18 cellular contexts compared by ENCODE assay signal in the genomic region with DNA sequence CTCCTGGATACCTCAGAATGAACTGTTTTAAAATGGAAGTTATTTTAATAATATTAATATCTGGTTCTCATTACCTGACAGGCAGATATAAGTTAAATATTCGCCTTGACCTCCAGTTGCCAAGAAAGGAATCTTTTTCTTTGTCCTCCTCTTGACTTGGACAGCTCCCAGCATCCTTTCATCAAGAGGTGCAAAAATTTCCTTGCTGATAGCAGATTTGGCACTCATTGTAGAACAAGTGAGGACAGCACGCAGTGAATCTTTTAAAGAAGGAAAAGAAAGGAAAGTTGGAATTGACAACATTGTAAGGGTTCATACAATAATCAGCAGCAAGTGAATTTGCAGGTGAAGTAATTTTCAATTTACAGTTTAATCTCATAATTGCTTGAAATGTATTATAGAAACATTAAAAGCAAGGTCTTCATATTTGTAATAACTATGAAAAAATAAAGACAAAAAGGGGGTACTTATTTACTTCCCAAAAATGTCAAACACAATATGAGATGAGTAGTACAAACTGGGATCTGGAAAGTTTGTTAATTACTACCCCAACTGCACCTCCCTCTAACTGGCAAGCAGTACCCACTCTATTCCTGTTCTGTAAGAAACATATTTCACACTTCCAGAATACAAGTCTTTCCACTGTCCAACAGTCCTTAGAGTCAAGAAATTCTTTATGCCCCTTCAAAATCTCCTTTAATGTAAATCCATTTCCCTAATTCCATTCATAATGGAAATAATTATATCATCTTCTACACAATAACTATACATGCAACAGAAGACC.
DNase-seq lines count a peak whose midpoint lies in the region; ATAC-seq, FAIRE-seq and TF ChIP-seq lines count a peak whose summit lies in the region.
"Had no signal": no experiment of that assay in that cellular context is flagged by ENCODE, and none has a peak within 500 bp of the region (broad histone marks: within the 10 kb centered on the region; RNA-seq: fewer than 3 reads in every experiment).

No MANE protein-coding gene starts in this region.

- H3K27ac Mint-ChIP-seq in nephron: peak overlapping the region in 2 of 3 experiments; percentile 16 to 17
- no peak overlapping the region for H3K27ac Mint-ChIP-seq in activated CD8-positive, alpha-beta memory T cell treated with anti-CD3 and anti-CD28 coated beads, Interleukin-2, amount 10 ng/mL, durations not matched to agents 7 days and 5 days
- H3K27ac Mint-ChIP-seq: CD8-positive, alpha-beta memory T cell; H9 had no signal

- H3K36me3 Mint-ChIP-seq in nephron (ENCODE audit: low read depth): no peaks in the 10 kb centered on the region
- no peaks in the 10 kb centered on the region for H3K36me3 Mint-ChIP-seq in activated CD8-positive, alpha-beta memory T cell treated with anti-CD3 and anti-CD28 coated beads, Interleukin-2, amount 10 ng/mL, durations not matched to agents 7 days and 5 days
- H3K36me3 Mint-ChIP-seq: CD8-positive, alpha-beta memory T cell had no signal

- H3K9me3 Mint-ChIP-seq in nephron: no peaks in the 10 kb centered on the region
- H3K9me3 Mint-ChIP-seq in activated CD8-positive, alpha-beta memory T cell treated with anti-CD3 and anti-CD28 coated beads, Interleukin-2, amount 10 ng/mL, durations not matched to agents 7 days and 5 days (ENCODE audit: low read depth): no peaks in the 10 kb centered on the region
- H3K9me3 Mint-ChIP-seq: H9 had no signal

- H3K27ac ChIP-seq in left ventricle myocardium inferior (replicated peaks): peak overlapping the region; percentile 67
- no peak overlapping the region for H3K27ac ChIP-seq in small intestine (ENCODE audit: low read depth in 1 of 2, low read length in 1 of 2)
- H3K27ac ChIP-seq: 22Rv1, BLaER1, HL-60 had no signal

- 33 to 63% (median 53%) methylated on average over 2 of the region's 2 CpGs for WGBS in small intestine, 3 donors

- H3K27me3 ChIP-seq in left ventricle myocardium inferior (ENCODE audit: low read depth) (no peaks in the 10 kb centered on the region), small intestine (ENCODE audit: control insufficient read depth in 2 of 2, insufficient read depth in 2 of 2, low read length in 2 of 2) (no peaks in the 10 kb centered on the region)
- H3K27me3 ChIP-seq: BLaER1 had no signal

- H3K4me3 ChIP-seq in left ventricle myocardium inferior: peak overlapping the region; percentile 19
- H3K4me3 ChIP-seq in small intestine (ENCODE audit: low read depth in 1 of 2, low read length in 2 of 2): no peak overlapping the region
- H3K4me3 ChIP-seq: BLaER1 had no signal

- no peaks in the 10 kb centered on the region for H3K36me3 ChIP-seq in left ventricle myocardium inferior
- H3K36me3 ChIP-seq in small intestine (ENCODE audit: control insufficient read depth in 2 of 2, insufficient read depth in 2 of 2, low read length in 2 of 2): no peaks in the 10 kb centered on the region
- H3K36me3 ChIP-seq: BLaER1 had no signal

- no peaks in the 10 kb centered on the region for H3K27me3 Mint-ChIP-seq in nephron (ENCODE audit: low read depth)
- H3K27me3 Mint-ChIP-seq in activated CD8-positive, alpha-beta memory T cell treated with anti-CD3 and anti-CD28 coated beads, Interleukin-2, amount 10 ng/mL, durations not matched to agents 7 days and 5 days: peaks cover 11% of the 10 kb centered on the region

- CTCF ChIA-PET in activated CD8-positive, alpha-beta memory T cell treated with anti-CD3 and anti-CD28 coated beads, Interleukin-2, amount 10 ng/mL, durations not matched to agents 7 days and 5 days (lab: Charles Lee): no interaction called here

- TF ChIP-seq CTCF in left ventricle myocardium inferior (IDR thresholded peaks at IDR 0.05; ENCODE audit: borderline replicate concordance) (no peak), nephron (IDR thresholded peaks at IDR 0.05; ENCODE audit: unreplicated experiment in 3 of 3) (no peak)

- no peak for FAIRE-seq in small intestine (lab: Jason Lieb, UNC)
- FAIRE-seq: GM12892 had no signal

- H3K4me1 ChIP-seq in left ventricle myocardium inferior: peaks cover 79% of the 10 kb centered on the region
- H3K4me1 ChIP-seq in small intestine (ENCODE audit: control insufficient read depth in 2 of 2, insufficient read depth in 1 of 2, low read depth in 1 of 2, low read length in 1 of 2): peaks cover 9 to 11% of the 10 kb centered on the region in 2 donors
- H3K4me1 ChIP-seq: BLaER1 had no signal

- no peaks in the 10 kb centered on the region for H3K9me3 ChIP-seq in left ventricle myocardium inferior (replicated peaks)
- no peaks in the 10 kb centered on the region for H3K9me3 ChIP-seq in small intestine (ENCODE audit: control insufficient read depth, low read depth)
- H3K9me3 ChIP-seq: BLaER1, Caco-2 had no signal

- intact Hi-C loops in Right ventricle myocardium inferior (cut with DNase I): no loop called here
- intact Hi-C loops in cardiac septum (cut with DNase I): loop anchor here (5.0 kb wide), 1 partner anchor 73 kb away; no protein-coding TSS in a partner anchor
- intact Hi-C loops in left ventricle myocardium inferior (cut with micrococcal nuclease): no loop called here

- DNase-seq in Right ventricle myocardium inferior (ENCODE audit: missing footprints): no peak
- DNase-seq in cardiac septum (ENCODE audit: low spot score): no peak
- no peak for DNase-seq in left ventricle myocardium inferior
- DNase-seq in activated CD8-positive, alpha-beta memory T cell treated with anti-CD3 and anti-CD28 coated beads, Interleukin-2, amount 10 ng/mL, durations not matched to agents 7 days and 5 days: no peak
- no peak for DNase-seq in small intestine
- DNase-seq: AML-193; Caco-2; CD8-positive, alpha-beta memory T cell; DND-41; GDM1; GOT3; H9 had no signal

- no peak overlapping the region for H3K4me3 Mint-ChIP-seq in nephron
- no peak overlapping the region for H3K4me3 Mint-ChIP-seq in activated CD8-positive, alpha-beta memory T cell treated with anti-CD3 and anti-CD28 coated beads, Interleukin-2, amount 10 ng/mL, durations not matched to agents 7 days and 5 days
- H3K4me3 Mint-ChIP-seq: CD8-positive, alpha-beta memory T cell; H9 had no signal

- peaks cover 23% of the 10 kb centered on the region for H3K4me1 Mint-ChIP-seq in nephron
- H3K4me1 Mint-ChIP-seq in activated CD8-positive, alpha-beta memory T cell treated with anti-CD3 and anti-CD28 coated beads, Interleukin-2, amount 10 ng/mL, durations not matched to agents 7 days and 5 days: no peaks in the 10 kb centered on the region
- H3K4me1 Mint-ChIP-seq: CD8-positive, alpha-beta memory T cell; H9 had no signal

- ATAC-seq in Right ventricle myocardium inferior (peak; percentile 57), HG03442 (IDR thresholded peaks at IDR 0.05; ENCODE audit: unreplicated experiment) (no peak)
- ATAC-seq in activated CD8-positive, alpha-beta memory T cell treated with anti-CD3 and anti-CD28 coated beads, Interleukin-2, amount 10 ng/mL, durations not matched to agents 7 days and 5 days: no peak
